Comparison of ENCODE assay signal across 14 cellular contexts in genomic region chr2:10889741-10890215, GRCh38. TPM values are rescaled to one million over a fixed set of nuclear protein-coding genes. Genes with fewer than 3 reads are reported as not detected.
DNase-seq lines count a peak whose midpoint lies in the region; ATAC-seq and TF ChIP-seq lines count a peak whose summit lies in the region.
"Had no signal": no experiment of that assay in that cellular context is flagged by ENCODE, and none has a peak within 500 bp of the region (broad histone marks: within the 10 kb centered on the region; RNA-seq: fewer than 3 reads in every experiment).

No MANE protein-coding gene starts in this region.

- no peak overlapping the region for H3K27ac Mint-ChIP-seq in nephron progenitor cell
- H3K27ac Mint-ChIP-seq: memory B cell; T-helper 2 cell treated with Interferon-gamma antibody and Interleukin-4, amounts not matched to agents 5 μg/mL and 100 μg/mL, for 36 hours had no signal

- 27 to 45% (median 32%) methylated on average over 9 of the region's 9 CpGs for WGBS in psoas muscle, 3 donors

- peak; percentile 81 for ATAC-seq in SK-N-SH treated with all-trans-retinoic acid at 6 μM for 48 hours
- peak; percentile 64 to 84 (median 70) for ATAC-seq in psoas muscle

- TF ChIP-seq CTCF in psoas muscle (IDR thresholded peaks at IDR 0.05) (no peak), nephron progenitor cell (IDR thresholded peaks at IDR 0.05) (no peak)

- H3K36me3 ChIP-seq in psoas muscle (ENCODE audit: insufficient read depth in 1 of 2, low read depth in 1 of 2): no peaks in the 10 kb centered on the region
- H3K36me3 ChIP-seq: ascending aorta had no signal

- no peak overlapping the region for H3K4me3 ChIP-seq in psoas muscle
- H3K4me3 ChIP-seq: ascending aorta, PC-9 had no signal

- peaks cover 0 to 3% (median 3%) of the 10 kb centered on the region in 3 donors for H3K27me3 ChIP-seq in psoas muscle (ENCODE audit: insufficient read depth in 3 of 3, low read length in 2 of 3)
- H3K27me3 ChIP-seq: ascending aorta had no signal

- DNase-seq in NCI-H2107 treated with DMSO at 0.1 percent for 48 hours (lab: John Stamatoyannopoulos, UW; ENCODE audit: unreplicated experiment) (peak; percentile 29), NCI-H2107 (lab: John Stamatoyannopoulos, UW) (no peak), NCI-H2171 treated with DMSO at 0.1 percent for 48 hours (lab: John Stamatoyannopoulos, UW) (peak; percentile 99), psoas muscle (no peak), AML-193 (lab: John Stamatoyannopoulos, UW) (no peak), nephron progenitor cell (no peak), SKM-1 (lab: John Stamatoyannopoulos, UW; ENCODE audit: unreplicated experiment) (no peak)
- DNase-seq: activated CD4-positive, alpha-beta T cell treated with anti-CD3 and anti-CD28 coated beads, Interleukin-2, amount 50 U/mL, for 4 hours; dermis blood vessel endothelial cell had no signal

- H3K4me3 Mint-ChIP-seq in nephron progenitor cell: no peak overlapping the region
- H3K4me3 Mint-ChIP-seq: memory B cell; T-helper 2 cell treated with Interferon-gamma antibody and Interleukin-4, amounts not matched to agents 5 μg/mL and 100 μg/mL, for 36 hours had no signal

- intact Hi-C loops in psoas muscle (cut with DNase I): no loop called here

- H3K9me3 Mint-ChIP-seq in nephron progenitor cell: no peaks in the 10 kb centered on the region
- H3K9me3 Mint-ChIP-seq: T-helper 2 cell treated with Interferon-gamma antibody and Interleukin-4, amounts not matched to agents 5 μg/mL and 100 μg/mL, for 36 hours had no signal

- no peaks in the 10 kb centered on the region for H3K36me3 Mint-ChIP-seq in nephron progenitor cell (ENCODE audit: low read depth)
- H3K36me3 Mint-ChIP-seq: memory B cell had no signal

- H3K4me1 Mint-ChIP-seq in nephron progenitor cell: peaks cover 2% of the 10 kb centered on the region

- peaks cover 41% of the 10 kb centered on the region for H3K27me3 Mint-ChIP-seq in nephron progenitor cell (ENCODE audit: low read depth, poor library complexity)

- H3K27ac ChIP-seq in psoas muscle: no peak overlapping the region
- H3K27ac ChIP-seq: ascending aorta, PC-9 had no signal

- no peaks in the 10 kb centered on the region for H3K9me3 ChIP-seq in psoas muscle
- H3K9me3 ChIP-seq: ascending aorta had no signal

- H3K4me1 ChIP-seq in psoas muscle: no peaks in the 10 kb centered on the region
- H3K4me1 ChIP-seq: ascending aorta had no signal

TF ChIP-seq in SK-N-SH treated with all-trans-retinoic acid at 6 μM for 48 hours, 23 proteins besides CTCF, POLR2A, EP300 and RAD21:
- TF ChIP-seq, protein P1, sequence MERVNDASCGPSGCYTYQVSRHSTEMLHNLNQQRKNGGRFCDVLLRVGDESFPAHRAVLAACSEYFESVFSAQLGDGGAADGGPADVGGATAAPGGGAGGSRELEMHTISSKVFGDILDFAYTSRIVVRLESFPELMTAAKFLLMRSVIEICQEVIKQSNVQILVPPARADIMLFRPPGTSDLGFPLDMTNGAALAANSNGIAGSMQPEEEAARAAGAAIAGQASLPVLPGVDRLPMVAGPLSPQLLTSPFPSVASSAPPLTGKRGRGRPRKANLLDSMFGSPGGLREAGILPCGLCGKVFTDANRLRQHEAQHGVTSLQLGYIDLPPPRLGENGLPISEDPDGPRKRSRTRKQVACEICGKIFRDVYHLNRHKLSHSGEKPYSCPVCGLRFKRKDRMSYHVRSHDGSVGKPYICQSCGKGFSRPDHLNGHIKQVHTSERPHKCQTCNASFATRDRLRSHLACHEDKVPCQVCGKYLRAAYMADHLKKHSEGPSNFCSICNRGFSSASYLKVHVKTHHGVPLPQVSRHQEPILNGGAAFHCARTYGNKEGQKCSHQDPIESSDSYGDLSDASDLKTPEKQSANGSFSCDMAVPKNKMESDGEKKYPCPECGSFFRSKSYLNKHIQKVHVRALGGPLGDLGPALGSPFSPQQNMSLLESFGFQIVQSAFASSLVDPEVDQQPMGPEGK (CRISPR knock-in tag; IDR thresholded peaks at IDR 0.05; ENCODE audit: borderline replicate concordance): no peak
- TF ChIP-seq RARB (CRISPR knock-in tag; IDR thresholded peaks at IDR 0.05) (no peak), TCF4 (CRISPR knock-in tag; IDR thresholded peaks at IDR 0.05; ENCODE audit: borderline replicate concordance) (0 out of 2 replicates have a peak, but pooled peaks have one; percentile 22)
TF ChIP-seq in SK-N-SH treated with all-trans-retinoic acid at 6 μM for 48 hours: peak in this region for 1.

RNA-seq across cellular contexts. Expression of gene KCNF1, which starts 22.0 kb away (rescaled TPM):
- not detected for total RNA-seq in psoas muscle
- under 1 TPM in 2 of 3 donors, not detected in 1; 0.06 to 0.07 TPM for polyA plus RNA-seq in psoas muscle
- total RNA-seq: ascending aorta had no signal

Comparison
In these comparisons a context has a peak if more than half of its experiments do, and no peak if none do; other contexts are left out.
1. DNase-seq: peak in NCI-H2107 treated with DMSO at 0.1 percent for 48 hours (single experiment) and NCI-H2171 treated with DMSO at 0.1 percent for 48 hours (single experiment); none in NCI-H2107 (single experiment), psoas muscle (0 of 2), AML-193 (0 of 2), nephron progenitor cell (single experiment) and SKM-1 (single experiment).